Comparison of ENCODE assay signal across 8 cellular contexts in genomic region chr4:169009281-169010124, GRCh38. TPM values are rescaled to one million over a fixed set of nuclear protein-coding genes. Genes with fewer than 3 reads are reported as not detected.
DNase-seq lines count a peak whose midpoint lies in the region; ATAC-seq lines count a peak whose summit lies in the region.

No MANE protein-coding gene starts in this region.

- intact Hi-C loops in left cardiac atrium (cut with DNase I) (no loop called here), posterior cingulate gyrus (cut with DNase I) (loop anchor here (1.0 to 5.0 kb wide), 2 partner anchors 87 to 262 kb away; no protein-coding TSS in a partner anchor)

- peak; percentile 45 for ATAC-seq in GM21447 (IDR thresholded peaks at IDR 0.05; ENCODE audit: unreplicated experiment)
- ATAC-seq in activated naive CD4-positive, alpha-beta T cell treated with anti-CD3 and anti-CD28 coated beads, Interleukin-2, amount 50 U/mL, for 72 hours, result peak; percentile 43
- peak; percentile 57 to 75 for ATAC-seq in left cardiac atrium

- H3K27ac ChIP-seq in HUES64 (ENCODE audit: low read depth, low read length) (peak overlapping the region; percentile 89), urinary bladder (ENCODE audit: low read depth) (peak overlapping the region; percentile 91)

- peak overlapping the region; percentile 98 to 99 for H3K27ac Mint-ChIP-seq in activated naive CD4-positive, alpha-beta T cell treated with anti-CD3 and anti-CD28 coated beads, Interleukin-2, amount 50 U/mL, for 72 hours

- H3K9me3 ChIP-seq in HUES64 (ENCODE audit: insufficient read depth, low read depth, low read length), result no peaks in the 10 kb centered on the region

- in situ Hi-C loops in SK-MEL-5 (cut with HindIII; ENCODE audit: low pct_unique_long_range_greater_than_20kb, low sequenced_read_pairs), result no loop called here

- peak; percentile 76 for DNase-seq in DMS 273 (lab: John Stamatoyannopoulos, UW; ENCODE audit: unreplicated experiment)
- DNase-seq in SK-MEL-5 (ENCODE audit: low read depth, low spot score), result peak; percentile 69
- peak; percentile 49 to 65 for DNase-seq in activated naive CD4-positive, alpha-beta T cell treated with anti-CD3 and anti-CD28 coated beads, Interleukin-2, amount 50 U/mL, for 72 hours (ENCODE audit: low spot score in 2 of 2)
- peak; percentile 70 for DNase-seq in left cardiac atrium
- peak; percentile 38 to 91 (median 55) for DNase-seq in posterior cingulate gyrus

- H3K4me3 ChIP-seq in HUES64 (ENCODE audit: low read length), result peak overlapping the region; percentile 84
- H3K4me3 ChIP-seq in urinary bladder (ENCODE audit: low read depth, low read length), result peak overlapping the region; percentile 67

- WGBS in HUES64, result 1% methylated on average over 44 of the region's 44 CpGs
- under 1% methylated on average over 44 of the region's 44 CpGs for WGBS in urinary bladder

- H3K36me3 Mint-ChIP-seq in activated naive CD4-positive, alpha-beta T cell treated with anti-CD3 and anti-CD28 coated beads, Interleukin-2, amount 50 U/mL, for 72 hours, result peaks cover 15 to 18% of the 10 kb centered on the region in 2 donors

- no peaks in the 10 kb centered on the region for H3K9me3 Mint-ChIP-seq in activated naive CD4-positive, alpha-beta T cell treated with anti-CD3 and anti-CD28 coated beads, Interleukin-2, amount 50 U/mL, for 72 hours

- H3K36me3 ChIP-seq in HUES64 (ENCODE audit: insufficient read depth, low read length) (peaks cover 26% of the 10 kb centered on the region), urinary bladder (ENCODE audit: insufficient read depth) (no peaks in the 10 kb centered on the region)

- H3K27me3 ChIP-seq in HUES64 (ENCODE audit: insufficient read depth, low read length), result no peaks in the 10 kb centered on the region

- H3K4me1 ChIP-seq in HUES64 (ENCODE audit: insufficient read depth, low read length) (peaks cover 23% of the 10 kb centered on the region), urinary bladder (ENCODE audit: insufficient read depth) (peaks cover 1% of the 10 kb centered on the region)

- peak overlapping the region; percentile 97 for H3K9ac ChIP-seq in HUES64 (ENCODE audit: low read depth, low read length)

RNA-seq across cellular contexts. Expression of gene CBR4, which starts 0.6 kb away (rescaled TPM):
- 14.3 TPM for polyA plus RNA-seq in HUES64 (2013, experiment 1 of 2)
- polyA plus RNA-seq in HUES64 (2013, experiment 2 of 2), result 15.8 TPM
- 16.7 and 16.8 TPM in 2 replicates for total RNA-seq in SK-MEL-5 (2014; rRNA removed; shearing (Covaris generic))
- polyA plus RNA-seq in SK-MEL-5 (2015; cell fraction: cytosol; rRNA removed), result 11.7 and 13.2 TPM in 2 replicates
- 53.1 and 60.5 TPM in 2 replicates for polyA plus RNA-seq in SK-MEL-5 (2015; cell fraction: nucleus; rRNA removed)
- 10 to 100 TPM; 18.0 to 22.4 TPM for total RNA-seq in activated naive CD4-positive, alpha-beta T cell treated with anti-CD3 and anti-CD28 coated beads, Interleukin-2, amount 50 U/mL, for 72 hours
- total RNA-seq in left cardiac atrium (10 to 100 TPM; 14.5 to 17.1 TPM), urinary bladder (41.2 TPM)
- polyA plus RNA-seq in urinary bladder, result 9.6 TPM

Comparison
In these comparisons a context has a peak if more than half of its experiments do, and no peak if none do; other contexts are left out.
1. Peak in every context shown above with its lines: DNase-seq, ATAC-seq, H3K4me3 ChIP-seq and H3K27ac ChIP-seq.